Comparison of ENCODE assay signal across 1 cellular context in the genomic region with DNA sequence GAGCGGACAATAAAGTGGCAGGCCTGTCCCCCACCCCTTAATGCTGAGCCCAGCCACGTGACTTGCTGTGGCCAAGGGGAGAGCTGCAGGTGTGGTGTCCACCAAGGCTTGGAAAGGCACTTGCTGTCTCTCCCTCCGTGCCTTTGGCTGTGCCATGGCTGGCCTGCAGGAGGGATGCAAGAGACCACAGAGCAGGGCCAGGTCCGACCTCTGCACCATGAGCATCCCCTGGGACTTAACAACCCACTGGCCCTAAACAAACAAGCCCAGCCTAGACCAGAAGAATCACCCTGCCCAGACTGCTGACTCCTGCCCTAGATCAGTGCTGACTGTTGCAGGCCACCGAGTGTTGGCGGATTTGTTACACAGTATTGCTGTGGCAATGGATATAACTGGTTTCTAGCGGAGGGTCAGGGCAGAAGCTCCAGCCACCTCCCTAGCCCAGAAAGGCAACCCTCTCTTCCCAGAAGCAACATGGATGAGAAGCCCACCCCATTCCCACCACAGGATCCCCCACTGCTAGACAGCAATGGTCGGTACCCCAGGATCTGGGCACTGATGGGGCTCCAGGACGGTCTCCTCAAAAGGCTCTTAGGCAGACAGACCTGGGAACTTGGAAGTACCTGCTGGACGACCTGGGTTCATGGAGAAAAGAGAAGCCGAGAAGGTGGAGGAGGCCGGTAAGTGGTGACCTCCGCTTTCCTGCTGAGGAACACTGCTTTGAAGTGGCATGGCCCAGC.
TF ChIP-seq lines count a peak whose summit lies in the region.

No MANE protein-coding gene starts in this region.

TF ChIP-seq in HepG2, 621 proteins besides CTCF, POLR2A, EP300 and RAD21 (continued from another document):
- TF ChIP-seq HIC2 (CRISPR knock-in tag; IDR thresholded peaks at IDR 0.05; ENCODE audit: low read depth) (peak; percentile 27; the same call in 1 of the 2 replicates), HNF4A (CRISPR knock-in tag; IDR thresholded peaks at IDR 0.05) (peak; percentile 71), MAFK (conservative IDR thresholded peaks at IDR 0.05 in 1 of 2, IDR thresholded peaks at IDR 0.05 in 1 of 2; ENCODE audit: low read length in 2 of 2) (peak in 1 of 2 experiments; percentile 23; a peak in 1 of 4 replicates), POLR2G (IDR thresholded peaks at IDR 0.05; ENCODE audit: low read depth, low read length) (no peak), ZNF275 (CRISPR knock-in tag; IDR thresholded peaks at IDR 0.05; ENCODE audit: borderline replicate concordance) (no peak), ZNF34 (CRISPR knock-in tag; IDR thresholded peaks at IDR 0.05; ENCODE audit: borderline replicate concordance) (no peak), ZNF382 (CRISPR knock-in tag; IDR thresholded peaks at IDR 0.05; ENCODE audit: borderline replicate concordance) (no peak), ZNF879 (CRISPR knock-in tag; IDR thresholded peaks at IDR 0.05) (no peak), ZNF839 (CRISPR knock-in tag; IDR thresholded peaks at IDR 0.05; ENCODE audit: borderline replicate concordance) (no peak), GATAD1 (CRISPR knock-in tag; IDR thresholded peaks at IDR 0.05) (no peak), CCAR2 (optimal IDR thresholded peaks at IDR 0.05; ENCODE audit: low read depth, low read length) (no peak), SAP130 (CRISPR knock-in tag; IDR thresholded peaks at IDR 0.05; ENCODE audit: low read depth) (peak; percentile 51; the same call in 1 of the 2 replicates), KDM1A (CRISPR knock-in tag; IDR thresholded peaks at IDR 0.05) (no peak), GATAD2A (CRISPR knock-in tag; IDR thresholded peaks at IDR 0.05) (0 out of 2 replicates have a peak, but pooled peaks have one; percentile 16), ZNF280B (CRISPR knock-in tag; IDR thresholded peaks at IDR 0.05; ENCODE audit: borderline replicate concordance) (no peak), ZNF317 (CRISPR knock-in tag; IDR thresholded peaks at IDR 0.05) (peak; percentile 77; the same call in 1 of the 2 replicates), NFE2L1 (CRISPR knock-in tag; IDR thresholded peaks at IDR 0.05; ENCODE audit: borderline replicate concordance) (no peak), ZFP1 (CRISPR knock-in tag; IDR thresholded peaks at IDR 0.05) (no peak), AHR (CRISPR knock-in tag; IDR thresholded peaks at IDR 0.05) (no peak), TFAP4 (IDR thresholded peaks at IDR 0.05; ENCODE audit: borderline replicate concordance, low read depth) (peak; percentile 31; the same call in 1 of the 2 replicates), SETDB1 (CRISPR knock-in tag; IDR thresholded peaks at IDR 0.05; ENCODE audit: borderline replicate concordance) (no peak), ZNF564 (CRISPR knock-in tag; IDR thresholded peaks at IDR 0.05) (no peak), KDM5A (IDR thresholded peaks at IDR 0.05; ENCODE audit: borderline replicate concordance, low read length) (no peak), ZNF282 (IDR thresholded peaks at IDR 0.05; ENCODE audit: partially characterized antibody) (no peak), ZMAT5 (CRISPR knock-in tag; IDR thresholded peaks at IDR 0.05; ENCODE audit: borderline replicate concordance, low read depth) (no peak), GTF2F1 (IDR thresholded peaks at IDR 0.05; ENCODE audit: low read length) (no peak), ERF (CRISPR knock-in tag; IDR thresholded peaks at IDR 0.05) (no peak), ATF5 (CRISPR knock-in tag; IDR thresholded peaks at IDR 0.05; ENCODE audit: low read depth) (no peak), SATB2 (CRISPR knock-in tag; IDR thresholded peaks at IDR 0.05) (no peak), NCOA5 (CRISPR knock-in tag; IDR thresholded peaks at IDR 0.05) (no peak), SIN3A (IDR thresholded peaks at IDR 0.05; ENCODE audit: borderline replicate concordance, low read depth, low read length) (no peak)
- TF ChIP-seq, protein P1, sequence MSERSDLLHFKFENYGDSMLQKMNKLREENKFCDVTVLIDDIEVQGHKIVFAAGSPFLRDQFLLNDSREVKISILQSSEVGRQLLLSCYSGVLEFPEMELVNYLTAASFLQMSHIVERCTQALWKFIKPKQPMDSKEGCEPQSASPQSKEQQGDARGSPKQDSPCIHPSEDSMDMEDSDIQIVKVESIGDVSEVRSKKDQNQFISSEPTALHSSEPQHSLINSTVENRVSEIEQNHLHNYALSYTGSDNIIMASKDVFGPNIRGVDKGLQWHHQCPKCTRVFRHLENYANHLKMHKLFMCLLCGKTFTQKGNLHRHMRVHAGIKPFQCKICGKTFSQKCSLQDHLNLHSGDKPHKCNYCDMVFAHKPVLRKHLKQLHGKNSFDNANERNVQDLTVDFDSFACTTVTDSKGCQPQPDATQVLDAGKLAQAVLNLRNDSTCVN (CRISPR knock-in tag; IDR thresholded peaks at IDR 0.05; ENCODE audit: borderline replicate concordance): no peak
- TF ChIP-seq, protein P2, sequence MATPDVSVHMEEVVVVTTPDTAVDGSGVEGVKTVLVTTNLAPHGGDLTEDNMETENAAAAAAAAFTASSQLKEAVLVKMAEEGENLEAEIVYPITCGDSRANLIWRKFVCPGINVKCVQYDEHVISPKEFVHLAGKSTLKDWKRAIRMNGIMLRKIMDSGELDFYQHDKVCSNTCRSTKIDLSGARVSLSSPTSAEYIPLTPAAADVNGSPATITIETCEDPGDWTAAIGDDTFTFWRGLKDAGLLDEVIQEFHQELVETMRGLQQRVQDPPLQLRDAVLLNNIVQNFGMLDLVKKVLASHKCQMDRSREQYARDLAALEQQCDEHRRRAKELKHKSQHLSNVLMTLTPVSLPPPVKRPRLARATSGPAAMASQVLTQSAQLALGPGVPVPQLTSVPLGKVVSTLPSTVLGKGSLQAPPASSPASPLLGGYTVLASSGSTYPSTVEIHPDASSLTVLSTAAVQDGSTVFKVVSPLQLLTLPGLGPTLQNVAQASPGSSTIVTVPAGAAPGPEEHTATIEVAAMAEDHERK (CRISPR knock-in tag; IDR thresholded peaks at IDR 0.05; ENCODE audit: low read depth): no peak
- TF ChIP-seq, protein P3, sequence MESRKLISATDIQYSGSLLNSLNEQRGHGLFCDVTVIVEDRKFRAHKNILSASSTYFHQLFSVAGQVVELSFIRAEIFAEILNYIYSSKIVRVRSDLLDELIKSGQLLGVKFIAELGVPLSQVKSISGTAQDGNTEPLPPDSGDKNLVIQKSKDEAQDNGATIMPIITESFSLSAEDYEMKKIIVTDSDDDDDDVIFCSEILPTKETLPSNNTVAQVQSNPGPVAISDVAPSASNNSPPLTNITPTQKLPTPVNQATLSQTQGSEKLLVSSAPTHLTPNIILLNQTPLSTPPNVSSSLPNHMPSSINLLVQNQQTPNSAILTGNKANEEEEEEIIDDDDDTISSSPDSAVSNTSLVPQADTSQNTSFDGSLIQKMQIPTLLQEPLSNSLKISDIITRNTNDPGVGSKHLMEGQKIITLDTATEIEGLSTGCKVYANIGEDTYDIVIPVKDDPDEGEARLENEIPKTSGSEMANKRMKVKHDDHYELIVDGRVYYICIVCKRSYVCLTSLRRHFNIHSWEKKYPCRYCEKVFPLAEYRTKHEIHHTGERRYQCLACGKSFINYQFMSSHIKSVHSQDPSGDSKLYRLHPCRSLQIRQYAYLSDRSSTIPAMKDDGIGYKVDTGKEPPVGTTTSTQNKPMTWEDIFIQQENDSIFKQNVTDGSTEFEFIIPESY (CRISPR knock-in tag; IDR thresholded peaks at IDR 0.05): peak; percentile 100
